1 cellular context compared by ENCODE assay signal in genomic region chr1:217379338-217379737, GRCh38.
TF ChIP-seq lines count a peak whose summit lies in the region.

No MANE protein-coding gene starts in this region.

TF ChIP-seq in HepG2, 621 proteins besides CTCF, POLR2A, EP300 and RAD21 (continued from another document):
- TF ChIP-seq FOXP4 (CRISPR knock-in tag; IDR thresholded peaks at IDR 0.05) (no peak), JUN (CRISPR knock-in tag; IDR thresholded peaks at IDR 0.05) (no peak), SETDB1 (CRISPR knock-in tag; IDR thresholded peaks at IDR 0.05; ENCODE audit: borderline replicate concordance) (no peak), EEA1 (CRISPR knock-in tag; IDR thresholded peaks at IDR 0.05; ENCODE audit: borderline replicate concordance) (no peak), CCAR2 (optimal IDR thresholded peaks at IDR 0.05; ENCODE audit: low read depth, low read length) (no peak), TRAFD1 (CRISPR knock-in tag; IDR thresholded peaks at IDR 0.05; ENCODE audit: borderline replicate concordance) (no peak)
